ENCODE assay signal across 1 cellular context in the genomic region with DNA sequence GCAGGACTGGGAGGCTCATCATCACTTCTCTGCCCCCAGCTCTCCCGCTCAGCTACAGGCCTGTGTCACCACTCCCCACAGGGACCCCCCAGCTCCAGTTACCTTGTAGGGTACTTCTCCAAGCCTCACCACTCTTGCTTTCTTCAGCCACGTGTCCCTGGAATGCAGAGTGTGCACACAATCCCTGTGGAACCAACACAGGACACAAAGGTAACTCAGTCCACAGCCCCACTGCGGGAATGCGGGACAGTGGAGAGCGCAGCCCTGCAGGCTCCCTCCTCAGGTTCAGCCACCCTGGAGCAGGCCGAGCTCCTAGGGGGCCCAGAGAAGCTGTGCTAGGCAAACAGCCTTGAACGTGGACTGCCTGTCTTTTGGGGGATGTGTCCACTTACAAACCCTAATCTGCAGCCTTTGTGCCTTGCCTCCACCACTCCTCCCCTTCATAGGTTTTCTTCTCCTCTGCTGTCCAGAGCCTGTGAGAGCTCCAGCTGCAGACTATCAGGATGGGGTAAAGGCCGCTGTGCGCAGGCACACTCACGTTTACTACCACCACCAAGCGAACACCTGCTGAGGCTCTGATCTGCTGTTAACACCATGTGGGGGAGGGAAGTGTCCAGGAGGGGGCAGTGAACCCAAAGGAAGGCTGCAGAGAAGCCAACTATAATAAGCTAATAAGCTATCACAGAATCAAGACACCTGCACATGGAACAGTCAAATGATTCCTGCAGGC.
TF ChIP-seq lines count a peak whose summit lies in the region.

No MANE protein-coding gene starts in this region.

TF ChIP-seq in A549, 52 proteins besides CTCF, POLR2A, EP300 and RAD21:
- TF ChIP-seq MAZ (IDR thresholded peaks at IDR 0.05; ENCODE audit: borderline replicate concordance, low read depth, low read length) (no peak), ZNF302 (CRISPR knock-in tag; IDR thresholded peaks at IDR 0.05) (no peak), RARB (CRISPR knock-in tag; IDR thresholded peaks at IDR 0.05) (no peak), POLR2AphosphoS2 (conservative IDR thresholded peaks at IDR 0.05; ENCODE audit: low read length) (no peak), HDAC2 (IDR thresholded peaks at IDR 0.05) (no peak), SMC3 (IDR thresholded peaks at IDR 0.05) (no peak), NPAS2 (CRISPR knock-in tag; IDR thresholded peaks at IDR 0.05; ENCODE audit: borderline replicate concordance) (no peak), EHF (CRISPR knock-in tag; IDR thresholded peaks at IDR 0.05) (no peak), RNF2 (IDR thresholded peaks at IDR 0.05; ENCODE audit: borderline replicate concordance, low read depth) (no peak), HEYL (CRISPR knock-in tag; IDR thresholded peaks at IDR 0.05) (no peak), JUNB (IDR thresholded peaks at IDR 0.05) (no peak), ZFP36 (IDR thresholded peaks at IDR 0.05; ENCODE audit: borderline replicate concordance, partially characterized antibody) (no peak), TFCP2L1 (CRISPR knock-in tag; IDR thresholded peaks at IDR 0.05) (no peak), ZC3H11A (IDR thresholded peaks at IDR 0.05) (no peak)
- TF ChIP-seq, protein P1, sequence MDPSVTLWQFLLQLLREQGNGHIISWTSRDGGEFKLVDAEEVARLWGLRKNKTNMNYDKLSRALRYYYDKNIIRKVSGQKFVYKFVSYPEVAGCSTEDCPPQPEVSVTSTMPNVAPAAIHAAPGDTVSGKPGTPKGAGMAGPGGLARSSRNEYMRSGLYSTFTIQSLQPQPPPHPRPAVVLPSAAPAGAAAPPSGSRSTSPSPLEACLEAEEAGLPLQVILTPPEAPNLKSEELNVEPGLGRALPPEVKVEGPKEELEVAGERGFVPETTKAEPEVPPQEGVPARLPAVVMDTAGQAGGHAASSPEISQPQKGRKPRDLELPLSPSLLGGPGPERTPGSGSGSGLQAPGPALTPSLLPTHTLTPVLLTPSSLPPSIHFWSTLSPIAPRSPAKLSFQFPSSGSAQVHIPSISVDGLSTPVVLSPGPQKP (IDR thresholded peaks at IDR 0.05; ENCODE audit: low read depth, low read length), result no peak
- TF ChIP-seq, protein P2, sequence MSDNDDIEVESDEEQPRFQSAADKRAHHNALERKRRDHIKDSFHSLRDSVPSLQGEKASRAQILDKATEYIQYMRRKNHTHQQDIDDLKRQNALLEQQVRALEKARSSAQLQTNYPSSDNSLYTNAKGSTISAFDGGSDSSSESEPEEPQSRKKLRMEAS (IDR thresholded peaks at IDR 0.05), result no peak
- TF ChIP-seq, protein P3, sequence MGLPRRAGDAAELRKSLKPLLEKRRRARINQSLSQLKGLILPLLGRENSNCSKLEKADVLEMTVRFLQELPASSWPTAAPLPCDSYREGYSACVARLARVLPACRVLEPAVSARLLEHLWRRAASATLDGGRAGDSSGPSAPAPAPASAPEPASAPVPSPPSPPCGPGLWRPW (IDR thresholded peaks at IDR 0.05), result no peak
